18 cellular contexts compared by ENCODE assay signal in the genomic region with DNA sequence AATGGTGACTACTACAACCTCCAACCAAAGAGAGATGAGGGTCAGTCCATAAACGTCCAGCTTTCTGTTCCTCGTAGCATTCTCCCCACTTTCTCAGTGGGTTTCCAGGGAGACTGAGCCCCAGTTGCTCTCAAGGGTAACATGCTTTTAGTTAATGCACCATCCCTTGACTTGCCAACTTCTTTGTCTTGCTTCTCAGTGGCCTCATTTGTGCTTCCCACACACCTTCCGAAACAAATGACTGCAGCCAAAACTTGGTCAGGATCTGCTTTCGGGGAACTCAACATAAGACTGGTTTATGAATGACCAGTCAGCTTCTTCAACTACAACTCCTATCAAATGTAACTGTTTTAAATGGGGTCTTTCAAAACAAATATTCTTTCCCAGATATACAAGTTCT.
"Had no signal": no experiment of that assay in that cellular context is flagged by ENCODE, and none has a peak within 500 bp of the region (broad histone marks: within the 10 kb centered on the region; RNA-seq: fewer than 3 reads in every experiment).

No MANE protein-coding gene starts in this region.

- H3K4me1 ChIP-seq: right lobe of liver had no signal

- H3K9me3 ChIP-seq: lower lobe of right lung, right lobe of liver, SJSA1, thyroid gland had no signal

- H3K27ac ChIP-seq: lower lobe of right lung, right lobe of liver, SJSA1, VCaP had no signal

- H3K27me3 ChIP-seq: right lobe of liver, SJSA1, thyroid gland had no signal

- H3K4me3 ChIP-seq: coronary artery, lower lobe of right lung, right lobe of liver, SJSA1, thyroid gland had no signal

- DNase-seq: activated CD4-positive, alpha-beta T cell treated with anti-CD3 and anti-CD28 coated beads, Interleukin-2, amount 50 U/mL, for 1 hour; activated CD4-positive, CD25-positive, alpha-beta regulatory T cell treated with anti-CD3 and anti-CD28 coated beads, Interleukin-2, amount 50 U/mL, for 72 hours; activated CD8-positive, alpha-beta memory T cell treated with anti-CD3 and anti-CD28 coated beads, Interleukin-2, amount 50 U/mL, for 4 hours; activated naive CD4-positive, alpha-beta T cell treated with anti-CD3 and anti-CD28 coated beads, Interleukin-2, amount 10 ng/mL, durations not matched to agents 7 days and 5 days; activated T-cell treated with anti-CD3 and anti-CD28 coated beads, Interleukin-2, amount 50 U/mL, for 4 hours; aorta; glutamatergic neuron; hippocampal formation; left colon; lower lobe of right lung; occipital lobe; right lobe of liver; stimulated activated CD4-positive, alpha-beta T cell treated with anti-CD3 and anti-CD28 coated beads, Interleukin-4, amount 100 ng/mL, for 4 hours; thyroid gland had no signal

- ATAC-seq: activated T-cell treated with anti-CD3 and anti-CD28 coated beads, Interleukin-2, amount 50 U/mL, for 4 hours; left colon; lower lobe of right lung; right lobe of liver; stimulated activated memory B cell treated with anti-CD40 and anti-IgM and Interleukin-4, amounts not matched to agents 10 μg/mL and 1 μg/mL and 100 μg/mL, for 72 hours had no signal

- H3K36me3 ChIP-seq: lower lobe of right lung, right lobe of liver, thyroid gland had no signal
